13 cellular contexts compared by ENCODE assay signal in genomic region chr3:107981471-107982111, GRCh38.
DNase-seq lines count a peak whose midpoint lies in the region; ATAC-seq, FAIRE-seq and TF ChIP-seq lines count a peak whose summit lies in the region.
"Had no signal": no experiment of that assay in that cellular context is flagged by ENCODE, and none has a peak within 500 bp of the region (broad histone marks: within the 10 kb centered on the region; RNA-seq: fewer than 3 reads in every experiment).

No MANE protein-coding gene starts in this region.

- H3K9ac ChIP-seq in IMR-90 (ENCODE audit: low read depth, low read length) = no peak overlapping the region
- no peak overlapping the region for H3K9ac ChIP-seq in astrocyte (ENCODE audit: low read length)

- H4K8ac ChIP-seq in IMR-90 (ENCODE audit: low read depth in 2 of 2, low read length in 2 of 2) = no peak overlapping the region

- H3K4ac ChIP-seq in IMR-90 (ENCODE audit: low read depth, low read length) = no peak overlapping the region

- H3K4me1 ChIP-seq in IMR-90 (ENCODE audit: control insufficient read depth, insufficient read depth, low read length) (peaks cover 5% of the 10 kb centered on the region; the same call in 1 of the 2 replicates), astrocyte (ENCODE audit: insufficient read depth, low read length) (peaks cover 5% of the 10 kb centered on the region), prostate gland (replicated peaks) (no peaks in the 10 kb centered on the region)

- H2BK120ac ChIP-seq in IMR-90 (ENCODE audit: low read depth, low read length) = no peak overlapping the region

- H3K4me3 Mint-ChIP-seq in astrocyte (ENCODE audit: unreplicated experiment) = no peak overlapping the region
- H3K4me3 Mint-ChIP-seq: CD4-positive, alpha-beta T cell had no signal

- POLR2A ChIA-PET in IMR-90 (lab: Charles Lee; ENCODE audit: unreplicated experiment) = no interaction called here

- H3K14ac ChIP-seq in IMR-90 (replicated peaks; ENCODE audit: low read depth, low read length) = no peak overlapping the region

- H2AK9ac ChIP-seq in IMR-90 (replicated peaks; ENCODE audit: low read depth, low read length, poor library complexity) = no peak overlapping the region

- peaks cover 6% of the 10 kb centered on the region for H3K27me3 Mint-ChIP-seq in astrocyte (ENCODE audit: low read depth, unreplicated experiment)
- H3K27me3 Mint-ChIP-seq: CD4-positive, alpha-beta T cell had no signal

- H3K9me3 Mint-ChIP-seq in astrocyte (ENCODE audit: unreplicated experiment) = no peaks in the 10 kb centered on the region
- H3K9me3 Mint-ChIP-seq: CD4-positive, alpha-beta T cell had no signal

- TF ChIP-seq POLR2A in IMR-90 (IDR thresholded peaks at IDR 0.05; ENCODE audit: low read depth, low read length) (no peak), prostate gland (IDR thresholded peaks at IDR 0.05) (no peak)

- no peak overlapping the region for H3K27ac Mint-ChIP-seq in astrocyte (ENCODE audit: unreplicated experiment)
- H3K27ac Mint-ChIP-seq: CD4-positive, alpha-beta T cell had no signal

- H3K18ac ChIP-seq in IMR-90 (ENCODE audit: low read depth, low read length) = no peak overlapping the region

- no peak overlapping the region for H2BK15ac ChIP-seq in IMR-90 (ENCODE audit: low read depth, low read length)

- H3K36me3 ChIP-seq in IMR-90 (ENCODE audit: control insufficient read depth, insufficient read depth, low read length) (no peaks in the 10 kb centered on the region), astrocyte (ENCODE audit: insufficient read depth, low read length) (no peaks in the 10 kb centered on the region), prostate gland (no peaks in the 10 kb centered on the region)

- CTCF ChIA-PET in IMR-90 (lab: Yijun Ruan, JAX) = no interaction called here

- no peaks in the 10 kb centered on the region for H3K36me3 Mint-ChIP-seq in astrocyte (ENCODE audit: low read depth, unreplicated experiment)

- FAIRE-seq in astrocyte (lab: Jason Lieb, UNC) = no peak
- FAIRE-seq: endometrium had no signal

- no peak overlapping the region for H2BK20ac ChIP-seq in IMR-90 (ENCODE audit: low read depth, low read length)

- no CpG with 5 or more reads among the region's 7 CpGs for WGBS in IMR-90 (ENCODE audit: extremely low coverage in 2 of 2, insufficient read length in 1 of 2), 2 experiments
- WGBS in prostate gland = 16% methylated on average over 7 of the region's 7 CpGs

- ATAC-seq in IMR-90 (ENCODE audit: low read depth) (peak; percentile 48), left ventricle myocardium superior (peak; percentile 90), GM18861 (IDR thresholded peaks at IDR 0.05; ENCODE audit: unreplicated experiment) (no peak)

- intact Hi-C loops in IMR-90 (cut with micrococcal nuclease) = no loop called here
- intact Hi-C loops in left ventricle myocardium superior (cut with micrococcal nuclease) = no loop called here
- intact Hi-C loops in prostate gland (cut with DNase I) = no loop called here

- H3K4me1 Mint-ChIP-seq in astrocyte (ENCODE audit: low read depth, unreplicated experiment) = peaks cover 4% of the 10 kb centered on the region

- H3K79me2 ChIP-seq in astrocyte (ENCODE audit: insufficient read depth, low read length) = no peaks in the 10 kb centered on the region

- no peaks in the 10 kb centered on the region for H3K79me1 ChIP-seq in IMR-90 (ENCODE audit: low read depth in 1 of 2, low read length in 2 of 2)

- DNase-seq in IMR-90 = no peak
- no peak for DNase-seq in astrocyte (ENCODE audit: low read depth)
- peak; percentile 70 for DNase-seq in left ventricle myocardium superior
- peak; percentile 39 for DNase-seq in prostate gland (ENCODE audit: low spot score)
- no peak for DNase-seq in epidermal melanocyte (ENCODE audit: insufficient read length, low spot score)
- no peak for DNase-seq in GOT3 (lab: John Stamatoyannopoulos, UW)
- DNase-seq in DMS 273 (lab: John Stamatoyannopoulos, UW; ENCODE audit: unreplicated experiment) = no peak
- DNase-seq: activated CD4-positive, alpha-beta T cell treated with anti-CD3 and anti-CD28 coated beads, Interleukin-2, amount 50 U/mL, for 4 hours; CD4-positive, alpha-beta T cell; NCI-H510A treated with DMSO at 0.1 percent for 48 hours; stimulated activated CD4-positive, alpha-beta T cell treated with anti-CD3 and anti-CD28 coated beads, Interleukin-4, amount 100 ng/mL, for 4 hours had no signal

- no peak overlapping the region for H3K4me3 ChIP-seq in IMR-90 (ENCODE audit: insufficient read depth, low read depth, low read length)
- H3K4me3 ChIP-seq in astrocyte (ENCODE audit: insufficient read depth, low read depth, low read length) = no peak overlapping the region
- H3K4me3 ChIP-seq in prostate gland = no peak overlapping the region

- H3K4me2 ChIP-seq in IMR-90 (ENCODE audit: low read depth, low read length) (no peak overlapping the region), astrocyte (ENCODE audit: low read length) (no peak overlapping the region)

- H3K23ac ChIP-seq in IMR-90 (ENCODE audit: low read depth, low read length) = no peak overlapping the region

- dilution Hi-C loops in IMR-90 (cut with HindIII; ENCODE audit: low sequenced_read_pairs, unreplicated experiment) = no loop called here

- H3K9me1 ChIP-seq in IMR-90 (ENCODE audit: insufficient read depth, low read length) = peaks cover 3% of the 10 kb centered on the region; the same call in 1 of the 2 replicates

- BruUV-seq in IMR-90 (replicated peaks; lab: Mats Ljungman, UMichigan) = no TSS peak

- no peaks in the 10 kb centered on the region for H4K20me1 ChIP-seq in IMR-90 (ENCODE audit: insufficient read depth, low read length)
- H4K20me1 ChIP-seq in astrocyte (ENCODE audit: insufficient read depth, low read length) = no peaks in the 10 kb centered on the region

- no peak overlapping the region for H3K56ac ChIP-seq in IMR-90 (ENCODE audit: extremely low read depth, insufficient read depth, low read length)

- no peak overlapping the region for H3K27ac ChIP-seq in IMR-90 (ENCODE audit: insufficient read depth, low read length)
- H3K27ac ChIP-seq in astrocyte (ENCODE audit: low read depth, low read length) = no peak overlapping the region
- no peak overlapping the region for H3K27ac ChIP-seq in prostate gland

- TF ChIP-seq RAD21 in IMR-90 (IDR thresholded peaks at IDR 0.05; ENCODE audit: low read length) = no peak

- TF ChIP-seq CTCF in IMR-90 (conservative IDR thresholded peaks at IDR 0.05; ENCODE audit: low read depth, low read length) = no peak
- TF ChIP-seq CTCF in astrocyte (IDR thresholded peaks at IDR 0.05; ENCODE audit: insufficient read depth, low read depth, low read length) = no peak
- TF ChIP-seq CTCF in prostate gland (IDR thresholded peaks at IDR 0.05) = no peak

- H3K9me3 ChIP-seq in IMR-90 (ENCODE audit: control insufficient read depth, insufficient read depth, low read length) (no peaks in the 10 kb centered on the region), astrocyte (ENCODE audit: insufficient read depth, low read depth, low read length) (no peaks in the 10 kb centered on the region), prostate gland (no peaks in the 10 kb centered on the region)

- in situ Hi-C loops in IMR-90 (cut with MboI; ENCODE audit: low sequenced_read_pairs) = no loop called here

- peak overlapping the region; percentile 67 for H2AFZ ChIP-seq in IMR-90 (replicated peaks; ENCODE audit: low read length, poor library complexity)
- peak overlapping the region; percentile 53 for H2AFZ ChIP-seq in astrocyte (ENCODE audit: low read depth, low read length)

- H3K27me3 ChIP-seq in IMR-90 (ENCODE audit: control insufficient read depth, insufficient read depth, low read length) (peaks cover 6% of the 10 kb centered on the region), astrocyte (ENCODE audit: insufficient read depth, low read length) (no peaks in the 10 kb centered on the region), prostate gland (replicated peaks; ENCODE audit: insufficient read depth) (no peaks in the 10 kb centered on the region)

- no peak overlapping the region for H2BK5ac ChIP-seq in IMR-90 (ENCODE audit: low read depth, low read length, poor library complexity, severe bottlenecking)

- no peak overlapping the region for H2AK5ac ChIP-seq in IMR-90 (ENCODE audit: low read depth, low read length)

- H4K5ac ChIP-seq in IMR-90 (ENCODE audit: low read depth, low read length) = no peak overlapping the region

- H4K91ac ChIP-seq in IMR-90 (ENCODE audit: insufficient read depth, low read depth, low read length) = no peak overlapping the region

TF ChIP-seq in IMR-90, 13 proteins besides CTCF, POLR2A, EP300 and RAD21:
- TF ChIP-seq MAZ (IDR thresholded peaks at IDR 0.05; ENCODE audit: borderline replicate concordance, low read depth, low read length) = no peak

Comparison
In these comparisons a context has a peak if more than half of its experiments do, and no peak if none do; other contexts are left out.
1. DNase-seq: peak in left ventricle myocardium superior (single experiment) and prostate gland (single experiment); none in IMR-90 (single experiment), astrocyte (single experiment), epidermal melanocyte (single experiment), GOT3 (single experiment) and DMS 273 (single experiment).